8 cellular contexts compared by ENCODE assay signal in the genomic region with DNA sequence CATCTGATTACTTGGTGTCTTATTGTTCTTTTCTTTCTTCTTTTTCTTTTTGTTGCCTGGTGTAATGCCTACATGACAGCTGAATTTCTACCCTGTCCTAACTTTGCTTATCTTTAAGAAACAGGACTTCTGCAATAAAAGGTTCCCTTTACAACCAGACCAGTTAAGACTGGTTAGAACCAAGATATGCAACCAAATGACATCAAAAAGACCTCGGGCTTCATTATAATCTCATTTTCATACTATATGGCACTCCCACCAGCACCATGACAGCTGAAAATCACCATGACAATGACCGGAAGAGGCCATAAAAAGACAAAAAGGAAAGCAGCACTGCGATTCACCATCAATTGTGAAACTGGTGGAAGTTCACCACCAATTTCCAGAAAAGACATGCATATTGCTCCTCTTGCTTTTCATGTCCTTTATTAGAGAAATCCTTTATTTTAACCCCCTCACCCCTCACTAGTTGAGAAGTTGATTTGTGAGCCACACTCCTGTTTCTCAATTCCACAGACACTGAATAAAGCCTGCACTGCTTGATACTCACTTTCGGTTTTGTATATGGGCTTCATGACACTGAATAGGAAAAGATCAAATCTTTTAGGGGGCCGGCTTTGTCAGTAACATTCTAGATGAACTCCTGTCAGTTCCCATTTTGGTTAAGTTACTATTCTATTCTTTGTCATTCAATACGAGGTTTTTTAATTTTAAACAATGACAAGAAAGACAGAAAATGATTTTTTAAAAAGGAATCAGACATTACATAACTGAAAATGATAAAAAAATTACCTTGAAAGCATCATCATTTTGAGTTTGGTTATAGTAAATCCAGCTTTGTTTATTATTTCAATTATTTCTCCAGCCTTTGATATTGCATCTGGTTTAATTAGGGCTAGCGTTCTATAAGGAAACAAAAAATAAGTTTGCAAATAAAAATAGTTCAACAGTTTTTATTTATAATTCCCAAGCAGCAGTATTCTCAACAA. TPM values are rescaled to one million over a fixed set of nuclear protein-coding genes. Genes with fewer than 3 reads are reported as not detected.
DNase-seq lines count a peak whose midpoint lies in the region; ATAC-seq, FAIRE-seq and TF ChIP-seq lines count a peak whose summit lies in the region.

No MANE protein-coding gene starts in this region.

- no peak overlapping the region for H2AFZ ChIP-seq in trophoblast cell (ENCODE audit: insufficient read depth, low read length, poor library complexity)

- peak; percentile 62 for ATAC-seq in GM21786 (IDR thresholded peaks at IDR 0.05; ENCODE audit: unreplicated experiment)

- H3K23ac ChIP-seq in trophoblast cell (ENCODE audit: low read length): no peak overlapping the region

- H3K9me3 ChIP-seq in mucosa of rectum (ENCODE audit: control insufficient read depth in 2 of 2, low read length in 2 of 2) (no peaks in the 10 kb centered on the region), trophoblast cell (ENCODE audit: insufficient read depth, low read depth, low read length) (no peaks in the 10 kb centered on the region), uterus (no peaks in the 10 kb centered on the region)

- intact Hi-C loops in uterus (cut with DNase I; ENCODE audit: low total_unique reads): no loop called here

- no peaks in the 10 kb centered on the region for H3K79me1 ChIP-seq in trophoblast cell (ENCODE audit: low read length)

- TF ChIP-seq CTCF in uterus (IDR thresholded peaks at IDR 0.05): no peak

- no peak overlapping the region for H3K4ac ChIP-seq in trophoblast cell (ENCODE audit: low read depth, low read length)

- no peak overlapping the region for H4K12ac ChIP-seq in trophoblast cell (ENCODE audit: low read depth, low read length)

- H3K79me2 ChIP-seq in trophoblast cell (ENCODE audit: control insufficient read depth, insufficient read depth, low read length, poor library complexity): no peaks in the 10 kb centered on the region

- H4K91ac ChIP-seq in trophoblast cell (ENCODE audit: low read depth, low read length): no peak overlapping the region

- DNase-seq in GM18507 (ENCODE audit: extremely low spot score, insufficient read length, low read depth) (no peak), NCI-H526 (lab: John Stamatoyannopoulos, UW) (peak; percentile 32 to 40), trophoblast cell (no peak), uterus (no peak), NCI-H2227 treated with DMSO at 0.1 percent for 48 hours (lab: John Stamatoyannopoulos, UW) (no peak), DMS 273 treated with DMSO at 0.1 percent for 48 hours (lab: John Stamatoyannopoulos, UW) (no peak)

- H3K27ac ChIP-seq in mucosa of rectum (ENCODE audit: low read depth in 2 of 2, low read length in 2 of 2) (no peak overlapping the region), trophoblast cell (ENCODE audit: low read depth, low read length) (no peak overlapping the region), uterus (no peak overlapping the region)

- no peak for TF ChIP-seq POLR2A in uterus (IDR thresholded peaks at IDR 0.05)

- no peak overlapping the region for H3K14ac ChIP-seq in trophoblast cell (ENCODE audit: low read length)

- no peak overlapping the region for H3K9ac ChIP-seq in mucosa of rectum (ENCODE audit: low read depth in 1 of 2, low read length in 2 of 2)
- H3K9ac ChIP-seq in trophoblast cell (ENCODE audit: low read length): no peak overlapping the region

- H2BK120ac ChIP-seq in trophoblast cell (ENCODE audit: insufficient read depth, low read length, poor library complexity): no peak overlapping the region

- H2BK5ac ChIP-seq in trophoblast cell (ENCODE audit: low read depth, low read length, poor library complexity): no peak overlapping the region

- no peaks in the 10 kb centered on the region for H3K4me1 ChIP-seq in mucosa of rectum (ENCODE audit: control insufficient read depth in 2 of 2, insufficient read depth in 2 of 2, low read length in 2 of 2)
- peaks cover 0 to 6% of the 10 kb centered on the region in 2 experiments for H3K4me1 ChIP-seq in trophoblast cell (ENCODE audit: control insufficient read depth in 1 of 2, insufficient read depth in 2 of 2, low read length in 2 of 2)
- H3K4me1 ChIP-seq in uterus: no peaks in the 10 kb centered on the region

- no peak overlapping the region for H4K8ac ChIP-seq in trophoblast cell (ENCODE audit: low read depth, low read length)

- H3K18ac ChIP-seq in trophoblast cell (ENCODE audit: low read length): no peak overlapping the region

- H3K4me2 ChIP-seq in trophoblast cell (ENCODE audit: low read length): no peak overlapping the region

- H2AK5ac ChIP-seq in trophoblast cell (ENCODE audit: low read length): no peak overlapping the region

- H2BK12ac ChIP-seq in trophoblast cell (ENCODE audit: low read length): no peak overlapping the region

- H3K27me3 ChIP-seq in mucosa of rectum (ENCODE audit: control insufficient read depth in 2 of 2, insufficient read depth in 2 of 2, low read length in 2 of 2) (no peaks in the 10 kb centered on the region), trophoblast cell (ENCODE audit: insufficient read depth, low read length) (no peaks in the 10 kb centered on the region), uterus (no peaks in the 10 kb centered on the region)

- no CpG with 5 or more reads among the region's 7 CpGs for WGBS in trophoblast cell (ENCODE audit: extremely low coverage, insufficient coverage, insufficient read length)

- FAIRE-seq in GM18507 (lab: Jason Lieb, UNC): peak; percentile 24

- peaks cover 0 to 2% of the 10 kb centered on the region in 2 donors for H3K36me3 ChIP-seq in mucosa of rectum (ENCODE audit: control insufficient read depth in 2 of 2, insufficient read depth in 2 of 2, low read length in 2 of 2)
- no peaks in the 10 kb centered on the region for H3K36me3 ChIP-seq in trophoblast cell (ENCODE audit: control insufficient read depth in 1 of 2, insufficient read depth in 2 of 2, low read length in 2 of 2)
- H3K36me3 ChIP-seq in uterus: no peaks in the 10 kb centered on the region

- H3K4me3 ChIP-seq in mucosa of rectum (ENCODE audit: low read length in 2 of 2) (peak overlapping the region; percentile 52 to 53), trophoblast cell (ENCODE audit: low read depth, low read length) (no peak overlapping the region), uterus (no peak overlapping the region)

RNA-seq across cellular contexts. Expression of a gene that starts 58.1 kb away (rescaled TPM):
- 27.1 and 30.6 TPM in 2 replicates for polyA plus RNA-seq in trophoblast cell (2013)
- 10 to 100 TPM; 14.1 to 42.6 (median 25.0) TPM for total RNA-seq in uterus

RNA-seq across cellular contexts. Expression of a gene that starts 58.5 kb away (rescaled TPM):
- 13.2 TPM in 2 replicates for polyA plus RNA-seq in trophoblast cell (2013)
- 10 to 100 TPM; 24.7 to 70.6 (median 39.1) TPM for total RNA-seq in uterus

Comparison
In these comparisons a context has a peak if more than half of its experiments do, and no peak if none do; other contexts are left out.
1. DNase-seq: peak in NCI-H526 (2 of 2); none in GM18507 (single experiment), trophoblast cell (0 of 2), uterus (0 of 2), NCI-H2227 treated with DMSO at 0.1 percent for 48 hours (single experiment) and DMS 273 treated with DMSO at 0.1 percent for 48 hours (single experiment).
2. H3K4me3 ChIP-seq: peak in mucosa of rectum (2 of 2); none in trophoblast cell (single experiment) and uterus (0 of 2).